In the genomic region with DNA sequence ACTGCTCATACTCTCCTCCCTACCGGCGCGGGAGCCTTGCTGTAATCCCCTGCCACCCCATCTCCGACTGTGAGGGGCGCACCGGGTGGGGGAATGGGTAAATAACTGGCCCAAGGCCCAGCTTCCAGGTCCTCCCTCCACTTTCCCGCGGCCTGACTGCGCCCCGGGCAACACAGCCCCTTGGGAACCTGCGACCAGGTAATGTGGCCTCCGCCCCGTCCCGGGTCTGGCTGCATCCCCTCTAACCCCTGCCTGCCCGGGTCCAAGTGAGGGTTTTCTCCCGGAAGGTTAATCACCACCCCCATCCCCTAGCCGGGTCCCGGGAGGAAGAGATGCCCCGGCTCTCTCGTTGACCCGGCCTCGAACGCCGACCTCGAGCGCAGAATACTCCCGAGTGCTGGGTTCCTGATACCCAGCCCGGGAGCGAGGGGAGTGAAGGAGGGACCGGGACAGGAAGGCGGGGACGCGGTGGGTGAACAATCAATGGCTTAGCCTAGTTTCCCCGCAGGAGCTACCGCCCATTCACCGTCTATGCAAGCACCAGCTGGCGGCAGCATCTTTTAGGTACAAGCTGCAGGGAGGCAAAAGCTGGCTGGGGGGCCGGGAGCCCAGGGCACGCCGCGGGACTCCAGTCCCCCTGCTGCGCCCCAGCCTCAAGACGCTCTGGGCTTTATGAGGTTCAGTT, we compare ENCODE assay signal across 1 cellular context.
TF ChIP-seq lines count a peak whose summit lies in the region.

No MANE protein-coding gene starts in this region.

TF ChIP-seq in H1, 55 proteins besides CTCF, POLR2A, EP300 and RAD21:
- TF ChIP-seq SUZ12 (IDR thresholded peaks at IDR 0.05; ENCODE audit: low read length): peak; percentile 2
- no peak for TF ChIP-seq CHD2 (IDR thresholded peaks at IDR 0.05; ENCODE audit: low read length)
- no peak for TF ChIP-seq FOSL1 (IDR thresholded peaks at IDR 0.05; ENCODE audit: insufficient read depth, low read depth, low read length)
- TF ChIP-seq HDAC2 (IDR thresholded peaks at IDR 0.05; ENCODE audit: borderline replicate concordance in 1 of 2, low read depth in 2 of 2, low read length in 2 of 2): 0 out of 4 replicates have a peak, but pooled peaks of 1 of the 2 experiments have one; percentile 63
- TF ChIP-seq SP1 (IDR thresholded peaks at IDR 0.05; ENCODE audit: low read depth, low read length): 0 out of 2 replicates have a peak, but pooled peaks have one; percentile 33
- no peak for TF ChIP-seq BACH1 (IDR thresholded peaks at IDR 0.05; ENCODE audit: low read length)
- no peak for TF ChIP-seq YY1 (IDR thresholded peaks at IDR 0.05; ENCODE audit: low read depth, low read length)
- no peak for TF ChIP-seq SAP30 (IDR thresholded peaks at IDR 0.05; ENCODE audit: insufficient read depth, insufficient replicate concordance, low read length)
- 0 out of 2 replicates have a peak, but pooled peaks have one; percentile 6 for TF ChIP-seq TCF12 (IDR thresholded peaks at IDR 0.05; ENCODE audit: low read depth, low read length)
- TF ChIP-seq SIX5 (IDR thresholded peaks at IDR 0.05; ENCODE audit: low read depth, low read length): no peak
- TF ChIP-seq, protein P1, sequence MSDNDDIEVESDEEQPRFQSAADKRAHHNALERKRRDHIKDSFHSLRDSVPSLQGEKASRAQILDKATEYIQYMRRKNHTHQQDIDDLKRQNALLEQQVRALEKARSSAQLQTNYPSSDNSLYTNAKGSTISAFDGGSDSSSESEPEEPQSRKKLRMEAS (IDR thresholded peaks at IDR 0.05): peak; percentile 15; the same call in 1 of the 2 replicates
- TF ChIP-seq RXRA (IDR thresholded peaks at IDR 0.05; ENCODE audit: insufficient read depth, low read depth, low read length): no peak
- peak; percentile 34 for TF ChIP-seq RNF2 (IDR thresholded peaks at IDR 0.05; ENCODE audit: borderline replicate concordance, low read depth, low read length, missing control alignments, poor library complexity, severe bottlenecking)
- TF ChIP-seq CTBP2 (IDR thresholded peaks at IDR 0.05; ENCODE audit: borderline replicate concordance, insufficient read depth, insufficient read length, low read length): peak; percentile 95
- peak; percentile 30; the same call in 1 of the 2 replicates for TF ChIP-seq TBP (IDR thresholded peaks at IDR 0.05; ENCODE audit: low read depth, low read length)
- peak; percentile 9; the same call in 1 of the 2 replicates for TF ChIP-seq EGR1 (IDR thresholded peaks at IDR 0.05; ENCODE audit: borderline replicate concordance, low read depth, low read length)
- TF ChIP-seq KDM4A (IDR thresholded peaks at IDR 0.05; ENCODE audit: low read depth, low read length, severe bottlenecking): peak; percentile 55
- no peak for TF ChIP-seq ASH2L (IDR thresholded peaks at IDR 0.05; ENCODE audit: low read length)
- peak; percentile 14 for TF ChIP-seq NANOG (IDR thresholded peaks at IDR 0.05; ENCODE audit: insufficient read depth, low read depth, low read length, poor library complexity, severe bottlenecking)
